ENCODE assay signal across 10 cellular contexts in genomic region chr10:103231047-103231551, GRCh38. TPM values are rescaled to one million over a fixed set of nuclear protein-coding genes. Genes with fewer than 3 reads are reported as not detected.
A peak's percentile ranks its signal among the peaks of the same experiment; 100 is the strongest.
DNase-seq lines count a peak whose midpoint lies in the region; ATAC-seq and TF ChIP-seq lines count a peak whose summit lies in the region.
"Had no signal": no experiment of that assay in that cellular context is flagged by ENCODE, and none has a peak within 500 bp of the region (broad histone marks: within the 10 kb centered on the region; RNA-seq: fewer than 3 reads in every experiment).

No MANE protein-coding gene starts in this region.

- H3K27me3 ChIP-seq in BJ (ENCODE audit: control insufficient read depth, insufficient read depth, low read length) (no peaks in the 10 kb centered on the region), RWPE2 (ENCODE audit: insufficient read depth, poor library complexity, severe bottlenecking) (no peaks in the 10 kb centered on the region), neuron (ENCODE audit: insufficient read depth, low read length) (no peaks in the 10 kb centered on the region), WERI-Rb-1 (ENCODE audit: insufficient read depth, low read depth, severe bottlenecking) (no peaks in the 10 kb centered on the region)

- H3K27ac ChIP-seq in RWPE2 (ENCODE audit: poor library complexity, severe bottlenecking) (peak overlapping the region; percentile 99), WERI-Rb-1 (no peak overlapping the region)

- DNase-seq in BJ (ENCODE audit: low read depth) (peak; percentile 90), RWPE2 (ENCODE audit: low spot score) (peak; percentile 76), fibroblast of the conjunctiva (ENCODE audit: low read depth) (peak; percentile 79), mesenteric fat pad (ENCODE audit: low spot score) (no peak), NCI-H2107 treated with DMSO at 0.1 percent for 48 hours (lab: John Stamatoyannopoulos, UW; ENCODE audit: unreplicated experiment) (no peak), WERI-Rb-1 (no peak)
- no peak for DNase-seq in activated T-cell treated with anti-CD3 and anti-CD28 coated beads, Interleukin-2, amount 50 U/mL, for 1 hour
- DNase-seq: DMS153; stimulated activated naive B cell treated with anti-CD40 and anti-IgM and Interleukin-4, amounts not matched to agents 10 μg/mL and 1 μg/mL and 100 μg/mL, for 72 hours had no signal

- CTCF ChIA-PET in BJ (lab: Yijun Ruan, JAX): interaction anchor here (0.6 to 2.6 kb wide), 7 partner anchors 8 to 527 kb away, joined by 3 to 7 read pairs (median 4); no protein-coding TSS in a partner anchor

- POLR2A ChIA-PET in BJ (lab: Charles Lee): interaction anchor here (0.7 kb wide), 2 partner anchors 42 to 70 kb away, joined by 9 to 12 read pairs; no protein-coding TSS in a partner anchor

- peak; percentile 88 for ATAC-seq in RWPE2 (ENCODE audit: low read depth)
- ATAC-seq: stimulated activated naive B cell treated with anti-CD40 and anti-IgM and Interleukin-4, amounts not matched to agents 10 μg/mL and 1 μg/mL and 100 μg/mL, for 72 hours had no signal

- no peak for TF ChIP-seq CTCF in BJ (IDR thresholded peaks at IDR 0.05; ENCODE audit: insufficient read depth, low read depth, low read length)
- no peak for TF ChIP-seq CTCF in RWPE2 (IDR thresholded peaks at IDR 0.05; ENCODE audit: poor library complexity, severe bottlenecking)
- no peak for TF ChIP-seq CTCF in WERI-Rb-1 (IDR thresholded peaks at IDR 0.05; ENCODE audit: low read depth, low read length)

- H3K4me3 ChIP-seq in BJ (ENCODE audit: low read depth, low read length) (no peak overlapping the region), RWPE2 (ENCODE audit: severe bottlenecking) (no peak overlapping the region), neuron (ENCODE audit: low read length) (no peak overlapping the region), WERI-Rb-1 (ENCODE audit: low read depth, low read length) (no peak overlapping the region)

- H2AFZ ChIP-seq in neuron (ENCODE audit: low read depth, low read length): peak overlapping the region; percentile 26

- no peaks in the 10 kb centered on the region for H3K36me3 ChIP-seq in BJ (ENCODE audit: control insufficient read depth, insufficient read depth, low read length)
- no peaks in the 10 kb centered on the region for H3K36me3 ChIP-seq in RWPE2 (ENCODE audit: low read depth)
- no peaks in the 10 kb centered on the region for H3K36me3 ChIP-seq in neuron (ENCODE audit: insufficient read depth, low read length)
- H3K36me3 ChIP-seq in WERI-Rb-1: no peaks in the 10 kb centered on the region

- H3K9me3 ChIP-seq in RWPE2 (ENCODE audit: severe bottlenecking): no peaks in the 10 kb centered on the region
- no peaks in the 10 kb centered on the region for H3K9me3 ChIP-seq in neuron (ENCODE audit: low read length)
- no peaks in the 10 kb centered on the region for H3K9me3 ChIP-seq in WERI-Rb-1 (ENCODE audit: severe bottlenecking)

- H3K4me1 ChIP-seq in RWPE2 (ENCODE audit: insufficient read depth, poor library complexity, severe bottlenecking) (peaks cover 49% of the 10 kb centered on the region), neuron (ENCODE audit: insufficient read depth, low read length) (peaks cover 8% of the 10 kb centered on the region)

RNA-seq across cellular contexts. Expression of gene RPEL1, which starts 14.6 kb away (rescaled TPM):
- 0.04 TPM in 1 of 2 replicates, not detected in the other for polyA plus RNA-seq in BJ (2011; rRNA removed)
- 0.10 TPM in 1 of 2 replicates, not detected in the other for polyA minus RNA-seq in BJ (2011; rRNA and poly(A)+ RNA removed)
- not detected for total RNA-seq in mesenteric fat pad

RNA-seq across cellular contexts. Expression of gene NT5C2, which starts 38.0 kb away (rescaled TPM):
- 49.3 and 85.0 TPM in 2 replicates for polyA plus RNA-seq in BJ (2011; rRNA removed)
- polyA minus RNA-seq in BJ (2011; rRNA and poly(A)+ RNA removed): 28.9 and 29.1 TPM in 2 replicates
- total RNA-seq in mesenteric fat pad: 56.5 TPM

RNA-seq across cellular contexts. Expression of gene INA, which starts 45.8 kb away (rescaled TPM):
- 8.5 and 9.4 TPM in 2 replicates for polyA plus RNA-seq in BJ (2011; rRNA removed)
- polyA minus RNA-seq in BJ (2011; rRNA and poly(A)+ RNA removed): 3.2 and 3.7 TPM in 2 replicates
- total RNA-seq in mesenteric fat pad: not detected

Comparison
In these comparisons a context has a peak if more than half of its experiments do, and no peak if none do; other contexts are left out.
1. DNase-seq: peak in BJ (single experiment), RWPE2 (single experiment) and fibroblast of the conjunctiva (single experiment); none in mesenteric fat pad (single experiment), NCI-H2107 treated with DMSO at 0.1 percent for 48 hours (single experiment), activated T-cell treated with anti-CD3 and anti-CD28 coated beads, Interleukin-2, amount 50 U/mL, for 1 hour (single experiment) and WERI-Rb-1 (single experiment).